ENCODE assay signal across 8 cellular contexts in the genomic region with DNA sequence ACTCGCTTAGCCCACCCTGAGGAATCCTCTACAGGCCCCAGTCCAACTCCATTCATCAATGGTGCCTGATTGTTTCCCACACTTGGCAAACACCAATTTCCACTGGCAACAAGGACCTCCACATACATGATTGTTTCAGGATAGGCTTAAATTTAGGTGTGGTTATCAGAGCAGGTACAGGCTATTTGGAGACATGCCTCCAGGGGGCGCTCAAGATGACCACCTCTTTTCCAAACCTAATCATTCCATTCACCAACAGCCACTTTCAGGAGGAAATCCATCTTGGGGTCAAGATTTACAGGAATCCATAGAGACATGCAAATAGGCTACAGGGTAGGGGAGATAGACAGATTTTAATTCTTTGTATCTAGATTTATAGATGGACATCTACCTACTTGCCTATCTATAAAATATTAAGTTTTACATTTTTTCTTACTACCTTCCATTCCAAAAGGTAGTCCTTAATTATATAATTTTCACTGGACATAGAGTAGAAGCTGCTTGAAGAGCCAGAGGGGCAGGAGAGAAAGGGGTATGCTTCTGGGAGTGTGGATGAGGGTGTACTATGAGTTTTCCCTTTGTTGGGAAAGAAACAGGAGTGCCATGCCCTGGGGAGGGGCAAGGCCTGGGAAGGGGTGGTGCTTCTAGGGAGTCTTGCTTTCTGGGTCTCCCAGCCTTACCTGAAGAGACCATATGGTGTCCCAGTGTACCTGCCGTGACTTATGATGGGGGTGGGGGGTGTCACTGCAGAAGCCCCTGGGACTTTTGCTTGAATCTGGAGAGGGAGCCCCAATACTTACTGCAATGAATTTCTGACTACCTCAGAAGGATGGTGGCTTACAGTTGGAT. TPM values are rescaled to one million over a fixed set of nuclear protein-coding genes. Genes with fewer than 3 reads are reported as not detected.
DNase-seq lines count a peak whose midpoint lies in the region; ATAC-seq and TF ChIP-seq lines count a peak whose summit lies in the region.

No MANE protein-coding gene starts in this region.

- TF ChIP-seq CTCF in GM20000 (IDR thresholded peaks at IDR 0.05; ENCODE audit: extremely low read depth, missing control alignments) = peak; percentile 75

- ATAC-seq in GM18498 (IDR thresholded peaks at IDR 0.05; ENCODE audit: unreplicated experiment) (no peak), GM18873 (IDR thresholded peaks at IDR 0.05; ENCODE audit: low FRiP score, unreplicated experiment) (no peak)
- no peak for ATAC-seq in naive thymus-derived CD8-positive, alpha-beta T cell

- peak overlapping the region in 1 of 10 donors; percentile 57 for H3K27ac Mint-ChIP-seq in naive thymus-derived CD8-positive, alpha-beta T cell

- no peaks in the 10 kb centered on the region for H3K36me3 Mint-ChIP-seq in naive thymus-derived CD8-positive, alpha-beta T cell

- H3K4me1 Mint-ChIP-seq in naive thymus-derived CD8-positive, alpha-beta T cell = no peaks in the 10 kb centered on the region

- H3K9me3 Mint-ChIP-seq in naive thymus-derived CD8-positive, alpha-beta T cell = peaks cover 0 to 6% (median 0%) of the 10 kb centered on the region in 9 donors

- POLR2A ChIA-PET in naive thymus-derived CD8-positive, alpha-beta T cell (lab: Charles Lee) = no interaction called here

- no peak overlapping the region for H3K4me3 Mint-ChIP-seq in naive thymus-derived CD8-positive, alpha-beta T cell

- DNase-seq in COLO668 (lab: John Stamatoyannopoulos, UW; ENCODE audit: unreplicated experiment) = peak; percentile 74
- DNase-seq in GM20000 (ENCODE audit: low spot score) = no peak
- peak; percentile 24 for DNase-seq in SHP77 treated with DMSO at 0.1 percent for 48 hours (lab: John Stamatoyannopoulos, UW)
- peak; percentile 2 for DNase-seq in kidney glomerular epithelial cell (lab: John Stamatoyannopoulos, UW)
- no peak for DNase-seq in NCI-H1436 (lab: John Stamatoyannopoulos, UW)
- DNase-seq in naive thymus-derived CD8-positive, alpha-beta T cell = no peak

- H3K27me3 Mint-ChIP-seq in naive thymus-derived CD8-positive, alpha-beta T cell = peaks cover 2 to 40% (median 6%) of the 10 kb centered on the region in 5 donors

RNA-seq across cellular contexts. Expression of gene PCDH8, which starts 14.1 kb away (rescaled TPM):
- total RNA-seq in naive thymus-derived CD8-positive, alpha-beta T cell = not detected
- polyA plus RNA-seq in naive thymus-derived CD8-positive, alpha-beta T cell = not detected

Comparison
In these comparisons a context has a peak if more than half of its experiments do, and no peak if none do; other contexts are left out.
1. DNase-seq: peak in COLO668 (single experiment), SHP77 treated with DMSO at 0.1 percent for 48 hours (single experiment) and kidney glomerular epithelial cell (single experiment); none in GM20000 (single experiment), NCI-H1436 (single experiment) and naive thymus-derived CD8-positive, alpha-beta T cell (0 of 10).